2 cellular contexts compared by ENCODE assay signal in the genomic region with DNA sequence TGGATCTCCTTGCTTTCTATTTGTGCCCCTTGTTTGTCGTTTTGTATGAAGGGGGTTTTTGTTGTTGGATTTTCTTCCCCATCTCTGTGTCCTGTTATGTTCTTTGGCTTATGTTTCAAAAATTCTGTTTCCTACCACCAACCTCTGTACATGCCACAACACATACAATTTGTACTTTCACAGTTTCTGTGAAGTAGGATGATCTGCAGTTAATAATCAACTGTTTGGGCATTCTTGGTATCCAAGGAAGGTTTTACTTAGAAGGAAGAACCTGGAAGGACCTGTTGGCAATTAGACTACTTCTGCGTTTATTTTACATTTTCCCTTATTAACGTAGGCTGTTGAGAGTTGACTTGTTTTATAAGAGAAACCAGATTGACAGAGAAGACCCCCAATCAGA.
TF ChIP-seq lines count a peak whose summit lies in the region.

No MANE protein-coding gene starts in this region.

TF ChIP-seq in H1, 55 proteins besides CTCF, POLR2A, EP300 and RAD21 (continues in another document):
- TF ChIP-seq KDM1A (IDR thresholded peaks at IDR 0.05; ENCODE audit: borderline replicate concordance, low read length) (no peak), RFX5 (IDR thresholded peaks at IDR 0.05; ENCODE audit: borderline replicate concordance, low read depth, low read length) (no peak), GTF2F1 (IDR thresholded peaks at IDR 0.05; ENCODE audit: borderline replicate concordance, low read depth, low read length) (no peak), ATF2 (IDR thresholded peaks at IDR 0.05; ENCODE audit: low read length) (no peak), HDAC6 (IDR thresholded peaks at IDR 0.05; ENCODE audit: low read depth, low read length) (no peak), CBX5 (IDR thresholded peaks at IDR 0.05; ENCODE audit: low read depth, low read length) (no peak), ASH2L (IDR thresholded peaks at IDR 0.05; ENCODE audit: low read length) (no peak), ZNF274 (IDR thresholded peaks at IDR 0.05; ENCODE audit: borderline replicate concordance, extremely low read depth, low read length) (no peak), SP4 (IDR thresholded peaks at IDR 0.05; ENCODE audit: low read length) (no peak)
- TF ChIP-seq, protein P1, sequence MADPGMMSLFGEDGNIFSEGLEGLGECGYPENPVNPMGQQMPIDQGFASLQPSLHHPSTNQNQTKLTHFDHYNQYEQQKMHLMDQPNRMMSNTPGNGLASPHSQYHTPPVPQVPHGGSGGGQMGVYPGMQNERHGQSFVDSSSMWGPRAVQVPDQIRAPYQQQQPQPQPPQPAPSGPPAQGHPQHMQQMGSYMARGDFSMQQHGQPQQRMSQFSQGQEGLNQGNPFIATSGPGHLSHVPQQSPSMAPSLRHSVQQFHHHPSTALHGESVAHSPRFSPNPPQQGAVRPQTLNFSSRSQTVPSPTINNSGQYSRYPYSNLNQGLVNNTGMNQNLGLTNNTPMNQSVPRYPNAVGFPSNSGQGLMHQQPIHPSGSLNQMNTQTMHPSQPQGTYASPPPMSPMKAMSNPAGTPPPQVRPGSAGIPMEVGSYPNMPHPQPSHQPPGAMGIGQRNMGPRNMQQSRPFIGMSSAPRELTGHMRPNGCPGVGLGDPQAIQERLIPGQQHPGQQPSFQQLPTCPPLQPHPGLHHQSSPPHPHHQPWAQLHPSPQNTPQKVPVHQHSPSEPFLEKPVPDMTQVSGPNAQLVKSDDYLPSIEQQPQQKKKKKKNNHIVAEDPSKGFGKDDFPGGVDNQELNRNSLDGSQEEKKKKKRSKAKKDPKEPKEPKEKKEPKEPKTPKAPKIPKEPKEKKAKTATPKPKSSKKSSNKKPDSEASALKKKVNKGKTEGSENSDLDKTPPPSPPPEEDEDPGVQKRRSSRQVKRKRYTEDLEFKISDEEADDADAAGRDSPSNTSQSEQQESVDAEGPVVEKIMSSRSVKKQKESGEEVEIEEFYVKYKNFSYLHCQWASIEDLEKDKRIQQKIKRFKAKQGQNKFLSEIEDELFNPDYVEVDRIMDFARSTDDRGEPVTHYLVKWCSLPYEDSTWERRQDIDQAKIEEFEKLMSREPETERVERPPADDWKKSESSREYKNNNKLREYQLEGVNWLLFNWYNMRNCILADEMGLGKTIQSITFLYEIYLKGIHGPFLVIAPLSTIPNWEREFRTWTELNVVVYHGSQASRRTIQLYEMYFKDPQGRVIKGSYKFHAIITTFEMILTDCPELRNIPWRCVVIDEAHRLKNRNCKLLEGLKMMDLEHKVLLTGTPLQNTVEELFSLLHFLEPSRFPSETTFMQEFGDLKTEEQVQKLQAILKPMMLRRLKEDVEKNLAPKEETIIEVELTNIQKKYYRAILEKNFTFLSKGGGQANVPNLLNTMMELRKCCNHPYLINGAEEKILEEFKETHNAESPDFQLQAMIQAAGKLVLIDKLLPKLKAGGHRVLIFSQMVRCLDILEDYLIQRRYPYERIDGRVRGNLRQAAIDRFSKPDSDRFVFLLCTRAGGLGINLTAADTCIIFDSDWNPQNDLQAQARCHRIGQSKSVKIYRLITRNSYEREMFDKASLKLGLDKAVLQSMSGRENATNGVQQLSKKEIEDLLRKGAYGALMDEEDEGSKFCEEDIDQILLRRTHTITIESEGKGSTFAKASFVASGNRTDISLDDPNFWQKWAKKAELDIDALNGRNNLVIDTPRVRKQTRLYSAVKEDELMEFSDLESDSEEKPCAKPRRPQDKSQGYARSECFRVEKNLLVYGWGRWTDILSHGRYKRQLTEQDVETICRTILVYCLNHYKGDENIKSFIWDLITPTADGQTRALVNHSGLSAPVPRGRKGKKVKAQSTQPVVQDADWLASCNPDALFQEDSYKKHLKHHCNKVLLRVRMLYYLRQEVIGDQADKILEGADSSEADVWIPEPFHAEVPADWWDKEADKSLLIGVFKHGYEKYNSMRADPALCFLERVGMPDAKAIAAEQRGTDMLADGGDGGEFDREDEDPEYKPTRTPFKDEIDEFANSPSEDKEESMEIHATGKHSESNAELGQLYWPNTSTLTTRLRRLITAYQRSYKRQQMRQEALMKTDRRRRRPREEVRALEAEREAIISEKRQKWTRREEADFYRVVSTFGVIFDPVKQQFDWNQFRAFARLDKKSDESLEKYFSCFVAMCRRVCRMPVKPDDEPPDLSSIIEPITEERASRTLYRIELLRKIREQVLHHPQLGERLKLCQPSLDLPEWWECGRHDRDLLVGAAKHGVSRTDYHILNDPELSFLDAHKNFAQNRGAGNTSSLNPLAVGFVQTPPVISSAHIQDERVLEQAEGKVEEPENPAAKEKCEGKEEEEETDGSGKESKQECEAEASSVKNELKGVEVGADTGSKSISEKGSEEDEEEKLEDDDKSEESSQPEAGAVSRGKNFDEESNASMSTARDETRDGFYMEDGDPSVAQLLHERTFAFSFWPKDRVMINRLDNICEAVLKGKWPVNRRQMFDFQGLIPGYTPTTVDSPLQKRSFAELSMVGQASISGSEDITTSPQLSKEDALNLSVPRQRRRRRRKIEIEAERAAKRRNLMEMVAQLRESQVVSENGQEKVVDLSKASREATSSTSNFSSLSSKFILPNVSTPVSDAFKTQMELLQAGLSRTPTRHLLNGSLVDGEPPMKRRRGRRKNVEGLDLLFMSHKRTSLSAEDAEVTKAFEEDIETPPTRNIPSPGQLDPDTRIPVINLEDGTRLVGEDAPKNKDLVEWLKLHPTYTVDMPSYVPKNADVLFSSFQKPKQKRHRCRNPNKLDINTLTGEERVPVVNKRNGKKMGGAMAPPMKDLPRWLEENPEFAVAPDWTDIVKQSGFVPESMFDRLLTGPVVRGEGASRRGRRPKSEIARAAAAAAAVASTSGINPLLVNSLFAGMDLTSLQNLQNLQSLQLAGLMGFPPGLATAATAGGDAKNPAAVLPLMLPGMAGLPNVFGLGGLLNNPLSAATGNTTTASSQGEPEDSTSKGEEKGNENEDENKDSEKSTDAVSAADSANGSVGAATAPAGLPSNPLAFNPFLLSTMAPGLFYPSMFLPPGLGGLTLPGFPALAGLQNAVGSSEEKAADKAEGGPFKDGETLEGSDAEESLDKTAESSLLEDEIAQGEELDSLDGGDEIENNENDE (IDR thresholded peaks at IDR 0.05; ENCODE audit: insufficient replicate concordance, low read length) = no peak
- TF ChIP-seq, protein P2, sequence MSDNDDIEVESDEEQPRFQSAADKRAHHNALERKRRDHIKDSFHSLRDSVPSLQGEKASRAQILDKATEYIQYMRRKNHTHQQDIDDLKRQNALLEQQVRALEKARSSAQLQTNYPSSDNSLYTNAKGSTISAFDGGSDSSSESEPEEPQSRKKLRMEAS (IDR thresholded peaks at IDR 0.05) = no peak

TF ChIP-seq in GM12891, 5 proteins besides CTCF, POLR2A, EP300 and RAD21:
- no peak for TF ChIP-seq POLR2AphosphoS5 (IDR thresholded peaks at IDR 0.05; ENCODE audit: low read depth, low read length)
- TF ChIP-seq PAX5 (IDR thresholded peaks at IDR 0.05; ENCODE audit: insufficient read depth, low read length, severe bottlenecking) = no peak
- no peak for TF ChIP-seq SPI1 (IDR thresholded peaks at IDR 0.05; ENCODE audit: low read depth, low read length)
- no peak for TF ChIP-seq POU2F2 (IDR thresholded peaks at IDR 0.05; ENCODE audit: low read depth, low read length)
- no peak for TF ChIP-seq TAF1 (IDR thresholded peaks at IDR 0.05; ENCODE audit: low read depth, low read length)
